ENCODE assay signal across 10 cellular contexts in the genomic region with DNA sequence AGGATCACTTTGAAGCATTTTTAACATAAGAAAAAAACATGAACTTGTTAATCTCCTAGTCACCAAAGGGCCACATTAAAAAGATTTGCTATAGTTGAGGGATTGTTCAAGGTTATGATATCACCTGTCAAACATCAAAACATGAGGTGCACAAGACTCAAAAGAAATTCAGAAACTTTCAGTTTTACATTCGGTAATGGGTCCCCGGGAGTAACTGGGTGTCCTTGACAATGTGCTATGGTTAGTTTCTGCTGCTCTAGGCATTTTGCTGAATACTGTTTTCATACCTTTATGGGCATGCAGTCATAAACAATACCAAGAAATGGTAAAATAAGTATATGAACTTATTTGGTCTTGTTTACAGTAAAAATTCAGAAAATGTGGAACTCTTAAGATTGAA.
"Had no signal": no experiment of that assay in that cellular context is flagged by ENCODE, and none has a peak within 500 bp of the region (broad histone marks: within the 10 kb centered on the region; RNA-seq: fewer than 3 reads in every experiment).

No MANE protein-coding gene starts in this region.

- H2AFZ ChIP-seq: GM23248, GM23338 had no signal

- H3K4me1 ChIP-seq: HAP-1 had no signal

- FAIRE-seq: H1 had no signal

- H3K36me3 ChIP-seq: HAP-1 had no signal

- H3K4me2 ChIP-seq: GM23338 had no signal

- ATAC-seq: GM23338, HCT116 had no signal

- H3K4me3 ChIP-seq: GM23248, GM23338, HAP-1 had no signal

- DNase-seq: GM23248, GOT3, H7, H9, HCEC 1CT, HFFc6 had no signal

- H3K9ac ChIP-seq: GM23248 had no signal

- H3K9me3 ChIP-seq: HAP-1 had no signal

- H3K27ac ChIP-seq: GM23248 had no signal
